ENCODE assay signal across 1 cellular context in genomic region chr2:71455741-71456569, GRCh38.
TF ChIP-seq lines count a peak whose summit lies in the region.

No MANE protein-coding gene starts in this region.

TF ChIP-seq in HepG2, 621 proteins besides CTCF, POLR2A, EP300 and RAD21 (continues in another document):
- TF ChIP-seq GMEB1 (CRISPR knock-in tag; IDR thresholded peaks at IDR 0.05; ENCODE audit: borderline replicate concordance), result no peak
- TF ChIP-seq ADNP (CRISPR knock-in tag; IDR thresholded peaks at IDR 0.05), result no peak
- TF ChIP-seq PITX1 (CRISPR knock-in tag; IDR thresholded peaks at IDR 0.05), result peak; percentile 45; the same call in 1 of the 2 replicates
- TF ChIP-seq ZMAT5 (CRISPR knock-in tag; IDR thresholded peaks at IDR 0.05; ENCODE audit: borderline replicate concordance, low read depth), result no peak
- TF ChIP-seq ZNF101 (CRISPR knock-in tag; IDR thresholded peaks at IDR 0.05; ENCODE audit: borderline replicate concordance, low read depth), result no peak
- TF ChIP-seq ZSCAN5A (CRISPR knock-in tag; IDR thresholded peaks at IDR 0.05; ENCODE audit: borderline replicate concordance), result no peak
- no peak for TF ChIP-seq ZNF121 (CRISPR knock-in tag; IDR thresholded peaks at IDR 0.05)
- no peak for TF ChIP-seq ZNF562 (CRISPR knock-in tag; IDR thresholded peaks at IDR 0.05; ENCODE audit: borderline replicate concordance)
- TF ChIP-seq MAFF (IDR thresholded peaks at IDR 0.05; ENCODE audit: low read depth, low read length), result no peak
- no peak for TF ChIP-seq ZNF816 (CRISPR knock-in tag; IDR thresholded peaks at IDR 0.05; ENCODE audit: borderline replicate concordance)
- TF ChIP-seq ZNF577 (CRISPR knock-in tag; IDR thresholded peaks at IDR 0.05; ENCODE audit: borderline replicate concordance, low read depth), result no peak
- TF ChIP-seq NONO (IDR thresholded peaks at IDR 0.05), result no peak
- TF ChIP-seq NONO (CRISPR knock-in tag; conservative IDR thresholded peaks at IDR 0.05), result 0 out of 2 replicates have a peak, but pooled peaks have one; percentile 28
- peak; percentile 56; the same call in 1 of the 2 replicates for TF ChIP-seq HES4 (CRISPR knock-in tag; IDR thresholded peaks at IDR 0.05; ENCODE audit: borderline replicate concordance)
- TF ChIP-seq ZNF432 (CRISPR knock-in tag; IDR thresholded peaks at IDR 0.05; ENCODE audit: borderline replicate concordance), result no peak
- peak; percentile 40 for TF ChIP-seq ZNF687 (CRISPR knock-in tag; IDR thresholded peaks at IDR 0.05)
- no peak for TF ChIP-seq PHF20 (CRISPR knock-in tag; IDR thresholded peaks at IDR 0.05)
- no peak for TF ChIP-seq TBL1XR1 (IDR thresholded peaks at IDR 0.05; ENCODE audit: borderline replicate concordance, low read length, partially characterized antibody)
- no peak for TF ChIP-seq PLSCR1 (CRISPR knock-in tag; IDR thresholded peaks at IDR 0.05; ENCODE audit: borderline replicate concordance)
- no peak for TF ChIP-seq ZNF512 (CRISPR knock-in tag; IDR thresholded peaks at IDR 0.05)
- TF ChIP-seq PAXIP1 (CRISPR knock-in tag; conservative IDR thresholded peaks at IDR 0.05), result peak; percentile 32; the same call in 1 of the 2 replicates
- no peak for TF ChIP-seq HNF4A (CRISPR knock-in tag; IDR thresholded peaks at IDR 0.05)
- no peak for TF ChIP-seq ZNF326 (CRISPR knock-in tag; IDR thresholded peaks at IDR 0.05; ENCODE audit: borderline replicate concordance)
- TF ChIP-seq ZNF460 (CRISPR knock-in tag; IDR thresholded peaks at IDR 0.05; ENCODE audit: borderline replicate concordance), result no peak
- TF ChIP-seq MED13 (CRISPR knock-in tag; IDR thresholded peaks at IDR 0.05), result no peak
- TF ChIP-seq SRF (IDR thresholded peaks at IDR 0.05; ENCODE audit: low read depth, low read length), result peak; percentile 87
- TF ChIP-seq DZIP1 (CRISPR knock-in tag; IDR thresholded peaks at IDR 0.05), result no peak
- TF ChIP-seq ZFX (CRISPR knock-in tag; IDR thresholded peaks at IDR 0.05; ENCODE audit: low read depth), result peak; percentile 55
- no peak for TF ChIP-seq ZGPAT (CRISPR knock-in tag; IDR thresholded peaks at IDR 0.05)
- peak; percentile 50; the same call in 1 of the 2 replicates for TF ChIP-seq PHF21A (CRISPR knock-in tag; IDR thresholded peaks at IDR 0.05)
- no peak for TF ChIP-seq ZNF674 (CRISPR knock-in tag; IDR thresholded peaks at IDR 0.05; ENCODE audit: low read depth)
- TF ChIP-seq LCORL (IDR thresholded peaks at IDR 0.05), result no peak
- peak; percentile 68 for TF ChIP-seq LCORL (CRISPR knock-in tag; IDR thresholded peaks at IDR 0.05)
- no peak for TF ChIP-seq TOE1 (CRISPR knock-in tag; IDR thresholded peaks at IDR 0.05)
- peak; percentile 29; the same call in 1 of the 2 replicates for TF ChIP-seq HNF1A (IDR thresholded peaks at IDR 0.05; ENCODE audit: low read depth)
- 0 out of 2 replicates have a peak, but pooled peaks have one; percentile 55 for TF ChIP-seq HNF1A (CRISPR knock-in tag; IDR thresholded peaks at IDR 0.05; ENCODE audit: borderline replicate concordance)
- no peak for TF ChIP-seq KLF11 (CRISPR knock-in tag; IDR thresholded peaks at IDR 0.05)
